In genomic region chr2:170500770-170501169, GRCh38 we compare ENCODE assay signal across 21 cellular contexts.
DNase-seq lines count a peak whose midpoint lies in the region; TF ChIP-seq lines count a peak whose summit lies in the region.
"Had no signal": no experiment of that assay in that cellular context is flagged by ENCODE, and none has a peak within 500 bp of the region (broad histone marks: within the 10 kb centered on the region; RNA-seq: fewer than 3 reads in every experiment).

No MANE protein-coding gene starts in this region.

- no peak overlapping the region for H3K4ac ChIP-seq in mesendoderm (ENCODE audit: low read depth, low read length)

- no peaks in the 10 kb centered on the region for H3K27me3 ChIP-seq in breast epithelium
- peaks cover 4% of the 10 kb centered on the region for H3K27me3 ChIP-seq in mammary epithelial cell (ENCODE audit: insufficient read depth, low read length)
- no peaks in the 10 kb centered on the region for H3K27me3 ChIP-seq in mesendoderm (ENCODE audit: insufficient read depth, low read length, poor library complexity)
- H3K27me3 ChIP-seq: body of pancreas, colonic mucosa, pancreas had no signal

- H4K8ac ChIP-seq in mesendoderm (ENCODE audit: low read depth, low read length), result no peak overlapping the region

- no TSS peak for BruUV-seq in mammary epithelial cell (replicated peaks; lab: Mats Ljungman, UMichigan)

- dilution Hi-C loops in mammary epithelial cell (cut with HindIII; ENCODE audit: low sequenced_read_pairs), result no loop called here

- H3K9me3 ChIP-seq in breast epithelium, result no peaks in the 10 kb centered on the region
- no peaks in the 10 kb centered on the region for H3K9me3 ChIP-seq in mammary epithelial cell (replicated peaks; ENCODE audit: insufficient read depth, low read length)
- H3K9me3 ChIP-seq: BLaER1, body of pancreas, colonic mucosa, lower lobe of right lung, pancreas had no signal

- no peak for TF ChIP-seq POLR2A in breast epithelium (IDR thresholded peaks at IDR 0.05)

- H3K4me2 ChIP-seq in mammary epithelial cell (ENCODE audit: insufficient read depth, low read depth, low read length) (no peak overlapping the region), mesendoderm (ENCODE audit: low read length) (no peak overlapping the region)
- H3K4me2 ChIP-seq: BLaER1 had no signal

- no peak overlapping the region for H2BK5ac ChIP-seq in mesendoderm (ENCODE audit: low read length)

- H3K27ac ChIP-seq in breast epithelium (peak overlapping the region; percentile 22 to 71), mammary epithelial cell (ENCODE audit: insufficient read depth, low read depth, low read length) (no peak overlapping the region), mesendoderm (ENCODE audit: low read depth, low read length) (no peak overlapping the region), substantia nigra (ENCODE audit: low read depth, low read length, poor library complexity, severe bottlenecking) (peak overlapping the region; percentile 37)
- H3K27ac ChIP-seq: BLaER1, body of pancreas, colonic mucosa, HL-60, lower lobe of right lung, pancreas had no signal

- H3K9ac ChIP-seq in mammary epithelial cell (ENCODE audit: insufficient read depth, low read length), result no peak overlapping the region
- H3K9ac ChIP-seq in mesendoderm (ENCODE audit: low read length), result no peak overlapping the region
- H3K9ac ChIP-seq: BLaER1 had no signal

- WGBS in mammary epithelial cell (ENCODE audit: low coverage, missing lambda C conversion rate), result 40% methylated on average over 5 of the region's 5 CpGs
- WGBS in mesendoderm (ENCODE audit: extremely low coverage, insufficient coverage, low lambda C conversion rate), result no CpG with 5 or more reads among the region's 5 CpGs

- H3K4me1 ChIP-seq in breast epithelium, result no peaks in the 10 kb centered on the region
- no peaks in the 10 kb centered on the region for H3K4me1 ChIP-seq in mammary epithelial cell (ENCODE audit: insufficient read depth, low read length)
- peaks cover 22% of the 10 kb centered on the region for H3K4me1 ChIP-seq in mesendoderm (ENCODE audit: control insufficient read depth, low read depth, low read length)
- H3K4me1 ChIP-seq: BLaER1, body of pancreas, colonic mucosa, lower lobe of right lung, pancreas had no signal

- TF ChIP-seq CTCF in breast epithelium (IDR thresholded peaks at IDR 0.05) (no peak), mammary epithelial cell (conservative IDR thresholded peaks at IDR 0.05 in 1 of 2, IDR thresholded peaks at IDR 0.05 in 1 of 2; ENCODE audit: extremely low read depth in 1 of 2, insufficient read depth in 1 of 2, low read depth in 1 of 2, low read length in 2 of 2) (no peak)

- H3K23ac ChIP-seq in mesendoderm (ENCODE audit: low read length), result no peak overlapping the region

- in situ Hi-C loops in mammary epithelial cell (cut with MboI; ENCODE audit: low sequenced_read_pairs in 2 of 2), result no loop called here

- no peak overlapping the region for H2BK15ac ChIP-seq in mesendoderm (replicated peaks; ENCODE audit: low read depth)

- H2AK5ac ChIP-seq in mesendoderm (ENCODE audit: low read length), result no peak overlapping the region

- H3K4me3 ChIP-seq in breast epithelium (no peak overlapping the region), mammary epithelial cell (replicated peaks in 1 of 3; ENCODE audit: insufficient read depth in 1 of 3, low read depth in 2 of 3, low read length in 3 of 3) (no peak overlapping the region), mesendoderm (ENCODE audit: low read length) (no peak overlapping the region)
- H3K4me3 ChIP-seq: BLaER1, body of pancreas, colonic mucosa, lower lobe of right lung, pancreas had no signal

- intact Hi-C loops in breast epithelium (cut with DNase I; ENCODE audit: low total_unique reads) (no loop called here), mammary epithelial cell (cut with micrococcal nuclease) (no loop called here)

- no peaks in the 10 kb centered on the region for H3K36me3 ChIP-seq in breast epithelium
- H3K36me3 ChIP-seq in mammary epithelial cell (ENCODE audit: insufficient read depth, low read length), result no peaks in the 10 kb centered on the region
- no peaks in the 10 kb centered on the region for H3K36me3 ChIP-seq in mesendoderm (ENCODE audit: control insufficient read depth, insufficient read depth, low read length)
- H3K36me3 ChIP-seq: BLaER1, colonic mucosa, lower lobe of right lung, pancreas had no signal

- no peaks in the 10 kb centered on the region for H3K79me1 ChIP-seq in mesendoderm (ENCODE audit: low read length)

- H2AFZ ChIP-seq in mammary epithelial cell (ENCODE audit: low read depth, low read length), result no peak overlapping the region

- H3K79me2 ChIP-seq in mammary epithelial cell (ENCODE audit: insufficient read depth, low read length) (no peaks in the 10 kb centered on the region), mesendoderm (ENCODE audit: control insufficient read depth, insufficient read depth, low read length) (no peaks in the 10 kb centered on the region)

- H4K5ac ChIP-seq in mesendoderm (ENCODE audit: low read length), result no peak overlapping the region

- DNase-seq in breast epithelium (ENCODE audit: low spot score in 2 of 2) (no peak), mammary epithelial cell (no peak), fibroblast of gingiva (ENCODE audit: low read depth) (peak; percentile 30), mesendoderm (no peak), substantia nigra (lab: John Stamatoyannopoulos, UW) (peak in 15 of 49 donors; percentile 4 to 41 (median 11)), cortex of kidney (lab: John Stamatoyannopoulos, UW) (no peak), NCI-H1694 treated with DMSO at 0.1 percent for 48 hours (lab: John Stamatoyannopoulos, UW) (no peak), HuH-7.5 (ENCODE audit: low spot score) (no peak)
- DNase-seq: activated CD4-positive, alpha-beta T cell treated with anti-CD3 and anti-CD28 coated beads for 1 hour; activated naive CD8-positive, alpha-beta T cell treated with anti-CD3 and anti-CD28 coated beads for 36 hours; body of pancreas; colonic mucosa; DMS 273 treated with DMSO at 0.1 percent for 48 hours; lower lobe of right lung; naive thymus-derived CD4-positive, alpha-beta T cell; NCI-H1694; NCI-H2227 treated with DMSO at 0.1 percent for 48 hours; pancreas; stimulated activated CD4-positive, alpha-beta T cell treated with anti-CD3 and anti-CD28 coated beads, Interleukin-4, amount 100 ng/mL, for 4 hours had no signal

- CTCF ChIA-PET in mammary epithelial cell (lab: Charles Lee; ENCODE audit: low non-redundant PET), result no interaction called here

- peak overlapping the region; percentile 81 for H3K18ac ChIP-seq in mesendoderm (ENCODE audit: low read length)

- peak overlapping the region; percentile 15 for H2BK120ac ChIP-seq in mesendoderm (ENCODE audit: low read depth, low read length)

- no peaks in the 10 kb centered on the region for H4K20me1 ChIP-seq in mammary epithelial cell (ENCODE audit: insufficient read depth, low read length)
- H4K20me1 ChIP-seq: BLaER1 had no signal

- H3K56ac ChIP-seq in mesendoderm (ENCODE audit: low read length), result no peak overlapping the region

Comparison
In these comparisons a context has a peak if more than half of its experiments do, and no peak if none do; other contexts are left out.
1. H3K27ac ChIP-seq: peak in breast epithelium (2 of 2) and substantia nigra (single experiment); none in mammary epithelial cell (single experiment) and mesendoderm (single experiment).